ENCODE assay signal across 1 cellular context in genomic region chr1:114780344-114781226, GRCh38.
TF ChIP-seq lines count a peak whose summit lies in the region.

Gene SIKE1, minus strand, starts transcription at chr1:114780685. Its CDS starts 78 bp downstream, at chr1:114780607.

TF ChIP-seq in K562, 482 proteins besides CTCF, POLR2A, EP300 and RAD21 (continued from another document):
- TF ChIP-seq, protein P1, sequence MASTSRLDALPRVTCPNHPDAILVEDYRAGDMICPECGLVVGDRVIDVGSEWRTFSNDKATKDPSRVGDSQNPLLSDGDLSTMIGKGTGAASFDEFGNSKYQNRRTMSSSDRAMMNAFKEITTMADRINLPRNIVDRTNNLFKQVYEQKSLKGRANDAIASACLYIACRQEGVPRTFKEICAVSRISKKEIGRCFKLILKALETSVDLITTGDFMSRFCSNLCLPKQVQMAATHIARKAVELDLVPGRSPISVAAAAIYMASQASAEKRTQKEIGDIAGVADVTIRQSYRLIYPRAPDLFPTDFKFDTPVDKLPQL (IDR thresholded peaks at IDR 0.05; ENCODE audit: extremely low read depth, insufficient read length): peak; percentile 30
- peak; percentile 35 for TF ChIP-seq CCNT2 (IDR thresholded peaks at IDR 0.05; ENCODE audit: borderline replicate concordance, extremely low read depth, insufficient read length, low read depth, low read length)
- TF ChIP-seq FOXP1 (CRISPR knock-in tag; IDR thresholded peaks at IDR 0.05): no peak
- peak; percentile 79 for TF ChIP-seq HCFC1 (IDR thresholded peaks at IDR 0.05; ENCODE audit: low read depth, low read length)
- 0 out of 2 replicates have a peak, but pooled peaks have one; percentile 10 for TF ChIP-seq ZEB2 (IDR thresholded peaks at IDR 0.05)
- TF ChIP-seq ZNF354B (CRISPR knock-in tag; IDR thresholded peaks at IDR 0.05): no peak
- TF ChIP-seq ETV5 (CRISPR knock-in tag; IDR thresholded peaks at IDR 0.05; ENCODE audit: low read depth): peak; percentile 85
- no peak for TF ChIP-seq SNRNP70 (optimal IDR thresholded peaks at IDR 0.05; ENCODE audit: low read depth, low read length)
- TF ChIP-seq ADNP (tag; IDR thresholded peaks at IDR 0.05): peak; percentile 67; the same call in 1 of the 2 replicates
- peak; percentile 43 for TF ChIP-seq SETDB1 (IDR thresholded peaks at IDR 0.05; ENCODE audit: low read length)
- peak; percentile 67 for TF ChIP-seq ARID1B (IDR thresholded peaks at IDR 0.05)
- no peak; a peak in 1 of 4 replicates for TF ChIP-seq BCLAF1 (IDR thresholded peaks at IDR 0.05; ENCODE audit: borderline replicate concordance in 1 of 2, control insufficient read depth in 1 of 2, low read depth in 2 of 2, low read length in 1 of 2)
- TF ChIP-seq, protein P2, sequence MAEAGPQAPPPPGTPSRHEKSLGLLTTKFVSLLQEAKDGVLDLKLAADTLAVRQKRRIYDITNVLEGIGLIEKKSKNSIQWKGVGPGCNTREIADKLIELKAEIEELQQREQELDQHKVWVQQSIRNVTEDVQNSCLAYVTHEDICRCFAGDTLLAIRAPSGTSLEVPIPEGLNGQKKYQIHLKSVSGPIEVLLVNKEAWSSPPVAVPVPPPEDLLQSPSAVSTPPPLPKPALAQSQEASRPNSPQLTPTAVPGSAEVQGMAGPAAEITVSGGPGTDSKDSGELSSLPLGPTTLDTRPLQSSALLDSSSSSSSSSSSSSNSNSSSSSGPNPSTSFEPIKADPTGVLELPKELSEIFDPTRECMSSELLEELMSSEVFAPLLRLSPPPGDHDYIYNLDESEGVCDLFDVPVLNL (CRISPR knock-in tag; IDR thresholded peaks at IDR 0.05; ENCODE audit: low read depth): no peak; the same call in 1 of the 2 replicates
- peak; percentile 92 for TF ChIP-seq EP400 (IDR thresholded peaks at IDR 0.05)
- TF ChIP-seq HOMEZ (CRISPR knock-in tag; IDR thresholded peaks at IDR 0.05): no peak
